Comparison of ENCODE assay signal across 22 cellular contexts in the genomic region with DNA sequence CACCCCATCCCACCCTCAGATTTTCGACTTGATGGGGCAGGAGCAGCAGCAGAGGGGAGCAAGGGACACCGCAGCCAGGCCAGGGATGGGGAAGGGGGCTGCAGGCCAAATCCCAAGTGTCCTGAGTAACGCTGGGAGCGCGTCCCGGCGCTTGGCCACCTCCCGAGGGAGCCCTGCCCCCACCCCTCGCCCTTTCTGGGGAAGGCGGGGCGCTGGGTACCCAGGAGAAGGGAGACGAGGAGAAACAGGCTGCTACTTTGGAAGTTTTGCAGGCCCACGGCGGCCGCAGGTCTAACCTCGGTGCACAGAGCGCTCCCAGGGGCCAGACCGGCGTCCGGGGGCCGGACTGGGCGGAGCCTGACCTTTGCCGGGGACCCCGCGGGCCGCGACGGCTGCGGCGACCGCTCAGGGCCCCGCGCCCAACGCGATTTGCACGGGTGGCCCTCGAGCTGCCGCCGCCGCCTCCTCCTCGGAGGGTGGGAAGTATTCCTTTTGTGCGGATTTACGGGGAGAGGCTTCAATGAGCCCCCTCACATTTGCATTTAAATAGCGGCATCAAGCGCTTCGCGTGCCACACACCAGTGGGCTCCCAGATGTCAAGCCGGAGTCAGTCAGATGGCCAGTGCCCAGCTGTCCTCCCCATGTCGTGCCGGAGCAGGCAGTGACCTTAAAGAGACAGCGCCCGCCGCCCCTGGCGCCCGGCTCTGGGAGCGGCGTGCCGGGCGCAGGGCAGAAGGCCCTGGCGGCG. TPM values are rescaled to one million over a fixed set of nuclear protein-coding genes. Genes with fewer than 3 reads are reported as not detected.
DNase-seq lines count a peak whose midpoint lies in the region; ATAC-seq and TF ChIP-seq lines count a peak whose summit lies in the region.
"Had no signal": no experiment of that assay in that cellular context is flagged by ENCODE, and none has a peak within 500 bp of the region (broad histone marks: within the 10 kb centered on the region; RNA-seq: fewer than 3 reads in every experiment).

No MANE protein-coding gene starts in this region.

- H3K4me3 ChIP-seq in coronary artery (no peak overlapping the region), lower lobe of right lung (no peak overlapping the region), sigmoid colon (no peak overlapping the region)
- H3K4me3 ChIP-seq: heart right ventricle, left lung, PC-9, SJSA1 had no signal

- no peaks in the 10 kb centered on the region for H3K36me3 ChIP-seq in ES-I3 (ENCODE audit: insufficient read depth, low read length)
- H3K36me3 ChIP-seq in lower lobe of right lung = no peaks in the 10 kb centered on the region
- H3K36me3 ChIP-seq in sigmoid colon = no peaks in the 10 kb centered on the region
- H3K36me3 ChIP-seq: heart right ventricle, left lung, SJSA1 had no signal

- H3K9ac ChIP-seq in ES-I3 (ENCODE audit: low read depth, low read length) = peak overlapping the region; percentile 24; the same call in 1 of the 2 replicates

- intact Hi-C loops in lower lobe of right lung (cut with DNase I) = no loop called here
- intact Hi-C loops in sigmoid colon (cut with DNase I) = no loop called here

- H3K4me1 ChIP-seq in ES-I3 (ENCODE audit: insufficient read depth, low read length) (peaks cover 9% of the 10 kb centered on the region; the same call in 1 of the 2 replicates), lower lobe of right lung (peaks cover 36% of the 10 kb centered on the region), sigmoid colon (peaks cover 0 to 83% (median 73%) of the 10 kb centered on the region in 4 donors)

- H3K9me3 ChIP-seq in ES-I3 (ENCODE audit: control insufficient read depth, insufficient read depth, low read length) = no peaks in the 10 kb centered on the region
- no peaks in the 10 kb centered on the region for H3K9me3 ChIP-seq in lower lobe of right lung
- H3K9me3 ChIP-seq in sigmoid colon = no peaks in the 10 kb centered on the region
- H3K9me3 ChIP-seq: heart right ventricle, left lung had no signal

- no peak for TF ChIP-seq CTCF in coronary artery (IDR thresholded peaks at IDR 0.05)
- TF ChIP-seq CTCF in lower lobe of right lung (IDR thresholded peaks at IDR 0.05) = no peak
- no peak for TF ChIP-seq CTCF in sigmoid colon (IDR thresholded peaks at IDR 0.05)

- no peak for TF ChIP-seq POLR2A in sigmoid colon (IDR thresholded peaks at IDR 0.05)

- no peak for ATAC-seq in lower lobe of right lung
- ATAC-seq in HG02763 (IDR thresholded peaks at IDR 0.05; ENCODE audit: unreplicated experiment) = no peak
- ATAC-seq: activated CD8-positive, alpha-beta memory T cell treated with anti-CD3 and anti-CD28 coated beads, Interleukin-2, amount 10 ng/mL, durations not matched to agents 7 days and 5 days; heart right ventricle; left lung had no signal

- H3K27ac ChIP-seq in coronary artery (no peak overlapping the region), lower lobe of right lung (no peak overlapping the region), sigmoid colon (no peak overlapping the region)
- H3K27ac ChIP-seq: heart right ventricle, left lung, PC-9, SJSA1 had no signal

- no peak for TF ChIP-seq EP300 in sigmoid colon (IDR thresholded peaks at IDR 0.05)

- DNase-seq in coronary artery (ENCODE audit: low spot score) (peak; percentile 72), lower lobe of right lung (peak; percentile 33), sigmoid colon (peak; percentile 52), superior temporal gyrus (ENCODE audit: extremely low spot score) (no peak), OCI-M1 (lab: John Stamatoyannopoulos, UW) (no peak), inferior parietal cortex (ENCODE audit: extremely low spot score) (no peak)
- DNase-seq: activated CD4-positive, alpha-beta T cell treated with anti-CD3 and anti-CD28 coated beads for 1 hour; activated CD8-positive, alpha-beta memory T cell treated with anti-CD3 and anti-CD28 coated beads, Interleukin-2, amount 10 ng/mL, durations not matched to agents 7 days and 5 days; amniotic stem cell; caudate nucleus; EL; heart right ventricle; IMR-90; left lung; NCI-H526 treated with DMSO at 0.1 percent for 48 hours; PC-9; stimulated activated CD4-positive, alpha-beta T cell treated with anti-CD3 and anti-CD28 coated beads, Interleukin-1b, Interleukin-23, amount 100 ng/mL, for 48 hours; T-helper 9 cell had no signal

- 9 to 13% methylated on average over 61 of the region's 61 CpGs for WGBS in sigmoid colon, 2 donors

- H3K27me3 ChIP-seq in lower lobe of right lung (ENCODE audit: low read depth) (peaks cover 95% of the 10 kb centered on the region), sigmoid colon (peaks cover 82 to 98% (median 85%) of the 10 kb centered on the region in 3 donors)

RNA-seq across cellular contexts. Expression of a gene that starts 2.9 kb away (rescaled TPM):
- total RNA-seq in lower lobe of right lung (0.53 TPM), sigmoid colon (1 to 10 TPM; 4.3 to 8.9 (median 5.8) TPM)
- 1 to 10 TPM in 2 of 3 donors, not detected in 1; 1.2 to 1.3 TPM for polyA plus RNA-seq in sigmoid colon
- total RNA-seq: activated CD8-positive, alpha-beta memory T cell treated with anti-CD3 and anti-CD28 coated beads, Interleukin-2, amount 10 ng/mL, durations not matched to agents 7 days and 5 days; activated T-helper 2 cell treated with anti-CD3 and anti-CD28 coated beads, Interferon-gamma antibody, Interleukin-2, Interleukin-4, amounts not matched to agents 10 μg/mL and 5 μg/mL and 100 μg/mL, durations not matched to agents 14 hours and 24 hours and 36 hours; PC-9; SJSA1 had no signal

Comparison
In these comparisons a context has a peak if more than half of its experiments do, and no peak if none do; other contexts are left out.
1. DNase-seq: peak in coronary artery (single experiment), lower lobe of right lung (single experiment) and sigmoid colon (single experiment); none in superior temporal gyrus (single experiment), OCI-M1 (single experiment) and inferior parietal cortex (single experiment).